ENCODE assay signal across 8 cellular contexts in the genomic region with DNA sequence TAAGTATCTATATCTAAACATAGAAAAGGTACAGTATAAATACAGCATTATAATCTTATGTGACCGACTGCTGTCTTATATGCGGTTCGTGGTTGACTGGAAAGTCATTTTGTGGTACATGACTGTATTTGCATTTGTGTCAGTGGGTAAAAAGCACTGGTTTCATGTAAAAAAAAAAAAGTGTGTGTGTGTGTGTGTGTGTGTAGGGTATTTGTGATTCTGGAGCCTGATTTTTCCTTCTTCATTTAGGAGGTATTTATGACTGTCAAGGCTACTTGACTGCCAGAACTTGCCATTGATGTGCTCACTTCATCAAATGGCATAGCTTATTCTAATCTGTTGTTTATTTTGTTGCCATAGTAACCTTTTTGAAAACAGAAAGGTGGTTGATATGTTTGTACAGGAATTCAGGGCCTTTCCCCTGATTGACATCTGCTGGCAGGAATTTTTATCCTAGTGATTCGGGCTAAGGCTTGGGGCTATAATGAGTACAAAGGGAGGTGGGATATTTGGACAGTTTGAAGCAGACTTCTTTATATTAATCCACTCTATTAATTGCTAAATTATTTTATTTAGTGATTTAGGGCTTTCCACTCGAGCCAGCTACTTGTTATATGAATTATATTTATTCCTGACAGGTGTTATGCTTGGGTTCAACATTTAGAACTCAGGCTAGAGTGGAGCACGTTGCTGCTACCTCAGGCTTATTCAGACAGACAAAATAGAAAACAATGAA.
DNase-seq lines count a peak whose midpoint lies in the region; ATAC-seq, FAIRE-seq and TF ChIP-seq lines count a peak whose summit lies in the region.

No MANE protein-coding gene starts in this region.

- H3K27me3 ChIP-seq in OCI-LY3 (ENCODE audit: low read depth, low read length): peaks cover 22% of the 10 kb centered on the region
- no peaks in the 10 kb centered on the region for H3K27me3 ChIP-seq in endothelial cell of umbilical vein (ENCODE audit: control insufficient read depth in 2 of 2, insufficient read depth in 2 of 2, low read length in 2 of 2)
- no peaks in the 10 kb centered on the region for H3K27me3 ChIP-seq in neural progenitor cell

- H3K27me3 Mint-ChIP-seq in Calu3 (ENCODE audit: unreplicated experiment) (no peaks in the 10 kb centered on the region), neural progenitor cell (ENCODE audit: insufficient read depth, low read depth) (no peaks in the 10 kb centered on the region)

- H3K4me2 ChIP-seq in OCI-LY3 (ENCODE audit: low read length): peak overlapping the region; percentile 57
- no peak overlapping the region for H3K4me2 ChIP-seq in endothelial cell of umbilical vein (ENCODE audit: insufficient read depth, low read length)
- peak overlapping the region; percentile 70 for H3K4me2 ChIP-seq in neural progenitor cell

- POLR2A ChIA-PET in endothelial cell of umbilical vein (lab: Charles Lee): no interaction called here

- no peaks in the 10 kb centered on the region for H3K9me3 Mint-ChIP-seq in Calu3 (ENCODE audit: low read depth, unreplicated experiment)
- peaks cover 21% of the 10 kb centered on the region for H3K9me3 Mint-ChIP-seq in neural progenitor cell

- H3K36me3 ChIP-seq in OCI-LY3 (replicated peaks; ENCODE audit: low read depth, low read length): no peaks in the 10 kb centered on the region
- no peaks in the 10 kb centered on the region for H3K36me3 ChIP-seq in endothelial cell of umbilical vein (ENCODE audit: control insufficient read depth in 2 of 2, extremely low read depth in 1 of 2, insufficient read depth in 2 of 2, low read length in 2 of 2)
- no peaks in the 10 kb centered on the region for H3K36me3 ChIP-seq in neural progenitor cell

- no peak for TF ChIP-seq POLR2A in endothelial cell of umbilical vein (IDR thresholded peaks at IDR 0.05; ENCODE audit: low read depth, low read length)

- no peaks in the 10 kb centered on the region for H3K9me3 ChIP-seq in OCI-LY3 (ENCODE audit: insufficient read depth, low read length)
- no peaks in the 10 kb centered on the region for H3K9me3 ChIP-seq in endothelial cell of umbilical vein (replicated peaks; ENCODE audit: control insufficient read depth, insufficient read depth, low read length)
- no peaks in the 10 kb centered on the region for H3K9me3 ChIP-seq in neural progenitor cell (ENCODE audit: low read depth)

- H3K9ac ChIP-seq in OCI-LY3 (ENCODE audit: low read length) (0 out of 2 replicates have a peak overlapping the region, but pooled peaks have one; percentile 0), endothelial cell of umbilical vein (replicated peaks; ENCODE audit: extremely low read depth, insufficient read depth, low read length) (no peak overlapping the region), neural progenitor cell (no peak overlapping the region)

- BruUV-seq in Calu3 (replicated peaks; lab: Mats Ljungman, UMichigan): no TSS peak
- no TSS peak for BruUV-seq in endothelial cell of umbilical vein (replicated peaks; lab: Mats Ljungman, UMichigan)

- CTCF ChIA-PET in Calu3 (lab: Charles Lee) (interaction anchor here (0.9 to 1.7 kb wide), 7 partner anchors 9 to 148 kb away, joined by 3 to 6 read pairs (median 4); partner anchors contain the start of gene AKAP13), endothelial cell of umbilical vein (lab: Charles Lee) (interaction anchor here (1.0 to 2.0 kb wide), 7 partner anchors 9 to 147 kb away, joined by 3 to 7 read pairs (median 4); no protein-coding TSS in a partner anchor)

- dilution Hi-C loops in endothelial cell of umbilical vein (cut with MboI; ENCODE audit: extremely low pct_ligation_motif_present, low sequenced_read_pairs): no loop called here

- TF ChIP-seq CTCF in Calu3 (IDR thresholded peaks at IDR 0.05; ENCODE audit: unreplicated experiment): no peak
- TF ChIP-seq CTCF in OCI-LY3 (IDR thresholded peaks at IDR 0.05; ENCODE audit: low read depth, low read length): no peak
- no peak for TF ChIP-seq CTCF in endothelial cell of umbilical vein (IDR thresholded peaks at IDR 0.05; ENCODE audit: extremely low read depth in 1 of 2, insufficient read depth in 1 of 2, low read depth in 1 of 2, low read length in 2 of 2)
- peak; percentile 17 for TF ChIP-seq CTCF in neural progenitor cell (IDR thresholded peaks at IDR 0.05)

- FAIRE-seq in endothelial cell of umbilical vein (lab: Jason Lieb, UNC): no peak

- H3K9me1 ChIP-seq in endothelial cell of umbilical vein (replicated peaks; ENCODE audit: control insufficient read depth, extremely low read depth, insufficient read depth, low read length): no peaks in the 10 kb centered on the region

- H2AFZ ChIP-seq in OCI-LY3 (ENCODE audit: low read depth, low read length) (no peak overlapping the region), endothelial cell of umbilical vein (ENCODE audit: low read depth, low read length) (no peak overlapping the region), neural progenitor cell (replicated peaks) (no peak overlapping the region)

- peak overlapping the region; percentile 20 for H3K4me3 ChIP-seq in OCI-LY3 (ENCODE audit: low read length)
- H3K4me3 ChIP-seq in endothelial cell of umbilical vein (replicated peaks in 1 of 3; ENCODE audit: insufficient read depth in 1 of 3, low read depth in 1 of 3, low read length in 3 of 3): no peak overlapping the region
- peak overlapping the region; percentile 20 for H3K4me3 ChIP-seq in neural progenitor cell

- intact Hi-C loops in Calu3 (cut with micrococcal nuclease; ENCODE audit: unreplicated experiment): no loop called here
- intact Hi-C loops in endothelial cell of umbilical vein (cut with micrococcal nuclease): no loop called here

- H3F3A ChIP-seq in neural progenitor cell (ENCODE audit: low read depth): peaks cover 38% of the 10 kb centered on the region

- no peak overlapping the region for H3K4me3 Mint-ChIP-seq in Calu3 (ENCODE audit: low read depth, unreplicated experiment)
- H3K4me3 Mint-ChIP-seq in neural progenitor cell: peak overlapping the region; percentile 19

- H3K4me1 ChIP-seq in OCI-LY3 (ENCODE audit: low read length) (peaks cover 36% of the 10 kb centered on the region), endothelial cell of umbilical vein (ENCODE audit: control insufficient read depth, extremely low read depth, insufficient read depth, low read length) (no peaks in the 10 kb centered on the region), neural progenitor cell (peaks cover 40% of the 10 kb centered on the region)

- no peak overlapping the region for H3K27ac ChIP-seq in OCI-LY3 (ENCODE audit: low read length)
- no peak overlapping the region for H3K27ac ChIP-seq in endothelial cell of umbilical vein (ENCODE audit: insufficient read depth, low read depth, low read length)
- H3K27ac ChIP-seq in neural progenitor cell: peak overlapping the region; percentile 95

- H3K27ac Mint-ChIP-seq in Calu3 (ENCODE audit: unreplicated experiment) (peak overlapping the region; percentile 57), neural progenitor cell (peak overlapping the region; percentile 98)

- H3K79me2 ChIP-seq in OCI-LY3 (ENCODE audit: low read length): peaks cover 52% of the 10 kb centered on the region
- H3K79me2 ChIP-seq in endothelial cell of umbilical vein (ENCODE audit: control insufficient read depth, insufficient read depth, low read length): peaks cover 44% of the 10 kb centered on the region
- H3K79me2 ChIP-seq in neural progenitor cell (ENCODE audit: low read depth): peaks cover 90% of the 10 kb centered on the region

- H3K4me1 Mint-ChIP-seq in Calu3 (ENCODE audit: low read depth, unreplicated experiment) (peaks cover 49% of the 10 kb centered on the region), neural progenitor cell (peaks cover 41% of the 10 kb centered on the region)

- H4K20me1 ChIP-seq in OCI-LY3 (ENCODE audit: insufficient read depth, low read length) (peaks cover 63% of the 10 kb centered on the region), endothelial cell of umbilical vein (replicated peaks; ENCODE audit: control insufficient read depth, extremely low read depth, insufficient read depth, low read length) (peaks cover 8% of the 10 kb centered on the region), neural progenitor cell (ENCODE audit: low read depth) (peaks cover 29% of the 10 kb centered on the region)

- peak; percentile 53 for DNase-seq in Calu3
- peak; percentile 77 for DNase-seq in endothelial cell of umbilical vein (ENCODE audit: low read depth, low spot score)
- peak; percentile 53 for DNase-seq in neural progenitor cell (ENCODE audit: low spot score)
- no peak for DNase-seq in SKM-1 (lab: John Stamatoyannopoulos, UW; ENCODE audit: unreplicated experiment)
- no peak for DNase-seq in iPS-NIHi7 (ENCODE audit: extremely low spot score)

- H3K36me3 Mint-ChIP-seq in Calu3 (ENCODE audit: insufficient read depth, unreplicated experiment): peaks cover 5% of the 10 kb centered on the region
- peaks cover 13% of the 10 kb centered on the region for H3K36me3 Mint-ChIP-seq in neural progenitor cell

- peak; percentile 72 for ATAC-seq in GM19452 (IDR thresholded peaks at IDR 0.05; ENCODE audit: unreplicated experiment)
- peak; percentile 73 for ATAC-seq in HG03442 (IDR thresholded peaks at IDR 0.05; ENCODE audit: unreplicated experiment)

TF ChIP-seq in endothelial cell of umbilical vein, 7 proteins besides CTCF, POLR2A, EP300 and RAD21:
- no peak for TF ChIP-seq MYC (IDR thresholded peaks at IDR 0.05; ENCODE audit: low read depth, low read length)
- no peak for TF ChIP-seq EZH2 (IDR thresholded peaks at IDR 0.05; ENCODE audit: borderline replicate concordance, low read depth, low read length, severe bottlenecking)
- no peak for TF ChIP-seq MAX (IDR thresholded peaks at IDR 0.05; ENCODE audit: insufficient read depth, insufficient read length)
- TF ChIP-seq GATA2 (IDR thresholded peaks at IDR 0.05; ENCODE audit: insufficient read depth, insufficient read length, low read depth, low read length): no peak
- no peak for TF ChIP-seq JUN (IDR thresholded peaks at IDR 0.05; ENCODE audit: borderline replicate concordance, insufficient read depth, insufficient read length, low read depth)

Comparison
In these comparisons a context has a peak if more than half of its experiments do, and no peak if none do; other contexts are left out.
1. DNase-seq: peak in Calu3 (single experiment), endothelial cell of umbilical vein (single experiment) and neural progenitor cell (single experiment); none in SKM-1 (single experiment) and iPS-NIHi7 (single experiment).
2. H3K4me3 ChIP-seq: peak in OCI-LY3 (single experiment) and neural progenitor cell (single experiment); none in endothelial cell of umbilical vein (0 of 3).